20 cellular contexts compared by ENCODE assay signal in the genomic region with DNA sequence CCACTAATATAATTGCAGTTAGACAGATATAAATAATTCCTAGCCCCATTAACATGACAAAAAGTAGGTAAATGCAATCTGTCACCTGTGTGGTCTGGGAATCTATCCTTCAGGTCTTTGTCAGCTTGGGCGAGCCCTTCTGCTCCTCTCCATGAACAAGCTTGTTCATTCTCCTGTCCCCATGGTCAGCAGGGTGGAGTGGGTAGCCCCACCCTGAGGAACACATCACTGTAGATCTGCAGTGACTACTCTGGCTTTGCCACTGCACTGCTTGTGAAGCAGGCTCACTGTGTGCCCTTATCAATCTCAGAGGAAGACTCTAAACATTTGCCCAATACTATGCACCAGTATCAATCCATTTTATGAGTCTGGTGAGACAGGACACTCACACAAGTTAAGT.
"Had no signal": no experiment of that assay in that cellular context is flagged by ENCODE, and none has a peak within 500 bp of the region (broad histone marks: within the 10 kb centered on the region; RNA-seq: fewer than 3 reads in every experiment).

No MANE protein-coding gene starts in this region.

- DNase-seq: colonic mucosa; effector memory CD4-positive, alpha-beta T cell; erythroblast; hypothalamus; kidney; natural killer cell; occipital lobe; pancreas; retina; right lobe of liver; small intestine; stimulated activated CD4-positive, alpha-beta T cell treated with anti-CD3 and anti-CD28 coated beads, Interleukin-15, amount 100 ng/mL, for 24 hours; stimulated activated CD4-positive, alpha-beta T cell treated with anti-CD3 and anti-CD28 coated beads, Interleukin-2, amount 100 ng/mL, for 48 hours; stimulated activated naive B cell treated with anti-CD40 and anti-IgM and Interleukin-4, amounts not matched to agents 10 μg/mL and 1 μg/mL and 100 μg/mL, for 72 hours; transverse colon had no signal

- ATAC-seq: left lobe of liver; natural killer cell; pancreas; right lobe of liver; stimulated activated naive B cell treated with anti-CD40 and anti-IgM and Interleukin-4, amounts not matched to agents 10 μg/mL and 1 μg/mL and 100 μg/mL, for 72 hours had no signal

- H3K27me3 ChIP-seq: colonic mucosa, pancreas, right lobe of liver, suprapubic skin, transverse colon had no signal

- H3K36me3 ChIP-seq: colonic mucosa, pancreas, right lobe of liver, suprapubic skin, transverse colon had no signal

- H3K4me3 ChIP-seq: colonic mucosa, lung, pancreas, right lobe of liver, suprapubic skin, transverse colon had no signal

- FAIRE-seq: endometrium, frontal cortex, kidney, pancreas, small intestine had no signal

- H3K9me3 ChIP-seq: colonic mucosa, pancreas, right lobe of liver, suprapubic skin, transverse colon had no signal

- H3K27ac ChIP-seq: colonic mucosa, pancreas, right lobe of liver, suprapubic skin, transverse colon had no signal

- H3K4me1 ChIP-seq: colonic mucosa, pancreas, right lobe of liver, suprapubic skin, transverse colon had no signal
